Comparison of ENCODE assay signal across 19 cellular contexts in the genomic region with DNA sequence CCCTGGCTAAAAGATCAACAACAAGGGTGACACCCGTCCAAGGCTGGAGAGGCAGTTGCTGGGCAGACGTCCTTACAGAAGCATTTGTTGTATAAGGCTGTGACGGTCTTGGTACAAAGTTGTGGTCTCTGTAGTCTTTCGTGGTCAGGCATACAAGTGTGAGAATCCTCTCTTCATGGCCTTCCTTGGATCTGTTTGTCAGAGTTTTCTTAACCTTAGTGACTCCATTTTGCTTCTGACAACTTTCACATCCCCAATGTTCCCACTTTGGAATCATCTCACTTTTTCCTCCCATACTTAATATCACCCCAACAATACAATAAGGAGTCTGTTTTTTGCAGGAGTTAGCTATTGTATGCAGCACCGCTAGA.
DNase-seq lines count a peak whose midpoint lies in the region; ATAC-seq and TF ChIP-seq lines count a peak whose summit lies in the region.
"Had no signal": no experiment of that assay in that cellular context is flagged by ENCODE, and none has a peak within 500 bp of the region (broad histone marks: within the 10 kb centered on the region; RNA-seq: fewer than 3 reads in every experiment).

No MANE protein-coding gene starts in this region.

- no peaks in the 10 kb centered on the region for H3K79me2 ChIP-seq in GM23248 (ENCODE audit: insufficient read depth)

- H3K27me3 ChIP-seq in heart right ventricle (no peaks in the 10 kb centered on the region), heart left ventricle (no peaks in the 10 kb centered on the region), ascending aorta (no peaks in the 10 kb centered on the region), right lobe of liver (no peaks in the 10 kb centered on the region), tibial artery (no peaks in the 10 kb centered on the region), GM23248 (replicated peaks; ENCODE audit: insufficient read depth) (no peaks in the 10 kb centered on the region)
- H3K27me3 ChIP-seq: Peyer's patch, sigmoid colon had no signal

- in situ Hi-C loops in GM23248 (cut with MboI), result no loop called here

- DNase-seq in heart right ventricle, result no peak
- no peak for DNase-seq in heart left ventricle
- DNase-seq in ascending aorta (ENCODE audit: low spot score in 2 of 2), result no peak
- DNase-seq in right lobe of liver, result no peak
- DNase-seq in tibial artery, result no peak
- DNase-seq in inferior parietal cortex (ENCODE audit: extremely low spot score), result no peak
- DNase-seq in GM23248, result no peak
- DNase-seq: activated CD4-positive, CD25-positive, alpha-beta regulatory T cell treated with anti-CD3 and anti-CD28 coated beads, Interleukin-2, amount 50 U/mL, for 72 hours; activated CD8-positive, alpha-beta memory T cell treated with anti-CD3 and anti-CD28 coated beads for 24 hours; DMS53; foreskin fibroblast; NCI-H2227 treated with DMSO at 0.1 percent for 48 hours; nucleus accumbens; Peyer's patch; sigmoid colon; T1000 had no signal

- no peak overlapping the region for H2AFZ ChIP-seq in GM23248

- TF ChIP-seq CTCF in heart right ventricle (IDR thresholded peaks at IDR 0.05), result no peak
- no peak for TF ChIP-seq CTCF in heart left ventricle (IDR thresholded peaks at IDR 0.05)
- no peak for TF ChIP-seq CTCF in ascending aorta (IDR thresholded peaks at IDR 0.05)
- no peak for TF ChIP-seq CTCF in right lobe of liver (IDR thresholded peaks at IDR 0.05)
- no peak for TF ChIP-seq CTCF in tibial artery (IDR thresholded peaks at IDR 0.05)

- H3K4me3 ChIP-seq in heart right ventricle (no peak overlapping the region), heart left ventricle (no peak overlapping the region), ascending aorta (no peak overlapping the region), right lobe of liver (no peak overlapping the region), tibial artery (no peak overlapping the region), GM23248 (no peak overlapping the region)
- H3K4me3 ChIP-seq: HAP-1, Peyer's patch, sigmoid colon had no signal

- WGBS in heart right ventricle, 2 donors, result 88% methylated on average over 5 of the region's 5 CpGs
- 89 to 92% (median 92%) methylated on average over 5 of the region's 5 CpGs for WGBS in heart left ventricle, 4 donors
- WGBS in right lobe of liver (ENCODE audit: insufficient coverage, low coverage, low lambda C conversion rate, missing lambda C conversion rate), result 95% methylated on average over 2 of the region's 5 CpGs
- WGBS in GM23248 (ENCODE audit: low coverage in 1 of 2, low lambda C conversion rate in 2 of 2, missing lambda C conversion rate in 2 of 2), 2 experiments, result 97 to 99% methylated on average over 5 of the region's 5 CpGs

- H3K9ac ChIP-seq in GM23248, result no peak overlapping the region

- H3K4me2 ChIP-seq in GM23248 (ENCODE audit: unreplicated experiment), result no peak overlapping the region

- intact Hi-C loops in heart right ventricle (cut with DNase I) (loop anchor here in 2 of 10 donors (5.0 to 10.0 kb wide), 2 partner anchors 72 to 75 kb away; a partner anchor contains a TSS), heart left ventricle (cut with DNase I) (loop anchor here in 2 of 10 donors (10.0 kb wide), 2 partner anchors 55 to 65 kb away; no protein-coding TSS in a partner anchor), ascending aorta (cut with DNase I) (no loop called here), right lobe of liver (cut with DNase I) (loop anchor here in 1 of 2 donors (10.0 kb wide), 1 partner anchor 55 kb away; no protein-coding TSS in a partner anchor), tibial artery (cut with DNase I; ENCODE audit: low total_unique reads) (no loop called here)

- peak overlapping the region in 7 of 10 donors; percentile 38 to 83 (median 71) for H3K27ac ChIP-seq in heart right ventricle
- peak overlapping the region in 4 of 12 donors; percentile 64 to 78 (median 75) for H3K27ac ChIP-seq in heart left ventricle
- peak overlapping the region; percentile 28 to 62 for H3K27ac ChIP-seq in ascending aorta
- peak overlapping the region in 2 of 3 donors; percentile 20 to 68 for H3K27ac ChIP-seq in right lobe of liver
- H3K27ac ChIP-seq in tibial artery, result peak overlapping the region; percentile 59 to 65
- H3K27ac ChIP-seq in GM23248, result no peak overlapping the region

- H3K9me3 ChIP-seq in heart right ventricle, result peaks cover 0 to 10% (median 0%) of the 10 kb centered on the region in 11 donors
- peaks cover 0 to 12% (median 0%) of the 10 kb centered on the region in 12 donors for H3K9me3 ChIP-seq in heart left ventricle
- H3K9me3 ChIP-seq in ascending aorta, result no peaks in the 10 kb centered on the region
- H3K9me3 ChIP-seq in right lobe of liver, result no peaks in the 10 kb centered on the region
- no peaks in the 10 kb centered on the region for H3K9me3 ChIP-seq in tibial artery
- H3K9me3 ChIP-seq in GM23248 (ENCODE audit: low read depth), result no peaks in the 10 kb centered on the region
- H3K9me3 ChIP-seq: Peyer's patch, sigmoid colon had no signal

- no peaks in the 10 kb centered on the region for H4K20me1 ChIP-seq in GM23248 (ENCODE audit: insufficient read depth)

- H3K36me3 ChIP-seq in heart right ventricle (no peaks in the 10 kb centered on the region), heart left ventricle (no peaks in the 10 kb centered on the region), ascending aorta (no peaks in the 10 kb centered on the region), right lobe of liver (no peaks in the 10 kb centered on the region), tibial artery (no peaks in the 10 kb centered on the region), GM23248 (ENCODE audit: low read depth) (no peaks in the 10 kb centered on the region)
- H3K36me3 ChIP-seq: HAP-1, Peyer's patch, sigmoid colon had no signal

- H3K4me1 ChIP-seq in heart right ventricle (peaks cover 0 to 35% (median 14%) of the 10 kb centered on the region in 9 donors), heart left ventricle (peaks cover 0 to 33% (median 11%) of the 10 kb centered on the region in 12 donors), ascending aorta (peaks cover 0 to 10% of the 10 kb centered on the region in 2 donors), right lobe of liver (peaks cover 0 to 47% (median 17%) of the 10 kb centered on the region in 4 donors), tibial artery (peaks cover 0 to 19% (median 13%) of the 10 kb centered on the region in 4 donors), GM23248 (ENCODE audit: insufficient read depth) (peaks cover 23% of the 10 kb centered on the region)
- H3K4me1 ChIP-seq: HAP-1, sigmoid colon had no signal

- H3F3A ChIP-seq in GM23248 (ENCODE audit: insufficient read depth), result peaks cover 15% of the 10 kb centered on the region; the same call in 1 of the 2 replicates

- H3K9me2 ChIP-seq in GM23248 (ENCODE audit: insufficient read depth), result no peaks in the 10 kb centered on the region

- no peak for TF ChIP-seq POLR2A in heart left ventricle (IDR thresholded peaks at IDR 0.05)
- no peak for TF ChIP-seq POLR2A in right lobe of liver (IDR thresholded peaks at IDR 0.05)

- ATAC-seq in heart right ventricle (no peak), heart left ventricle (no peak), right lobe of liver (no peak), GM21619 (IDR thresholded peaks at IDR 0.05; ENCODE audit: unreplicated experiment) (no peak)
- ATAC-seq: activated naive CD4-positive, alpha-beta T cell treated with anti-CD3 and anti-CD28 coated beads, Interleukin-2, amount 50 U/mL, for 72 hours had no signal
